9 cellular contexts compared by ENCODE assay signal in the genomic region with DNA sequence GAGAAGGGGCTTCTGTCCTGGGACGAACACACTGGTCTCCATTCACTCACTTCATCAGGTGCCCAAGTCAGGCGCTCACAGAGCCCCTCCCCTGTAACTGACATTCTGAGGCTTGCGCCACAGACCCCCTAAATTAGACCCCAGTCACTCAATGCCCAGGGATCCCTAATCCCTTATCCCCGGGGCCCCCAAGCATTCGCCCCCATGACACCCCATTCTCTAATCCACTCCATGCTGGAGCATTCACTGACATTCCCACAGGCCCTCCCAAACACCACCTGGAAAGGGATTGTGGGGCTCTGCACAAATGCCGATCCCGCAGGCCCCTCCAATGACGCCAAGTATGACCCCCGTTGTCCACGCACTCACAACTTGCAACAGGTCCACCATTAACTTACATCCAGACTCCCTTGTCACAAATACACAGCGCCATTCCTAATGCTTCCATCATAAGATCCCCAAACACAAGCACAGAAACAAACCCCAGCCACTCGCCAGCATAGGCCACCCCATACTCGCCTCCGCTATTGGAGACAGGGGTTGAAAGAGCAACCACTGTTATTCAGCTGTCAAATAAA. TPM values are rescaled to one million over a fixed set of nuclear protein-coding genes. Genes with fewer than 3 reads are reported as not detected.
DNase-seq lines count a peak whose midpoint lies in the region; ATAC-seq and TF ChIP-seq lines count a peak whose summit lies in the region.
"Had no signal": no experiment of that assay in that cellular context is flagged by ENCODE, and none has a peak within 500 bp of the region (broad histone marks: within the 10 kb centered on the region; RNA-seq: fewer than 3 reads in every experiment).

No MANE protein-coding gene starts in this region.

- H3K36me3 Mint-ChIP-seq in activated CD4-positive, alpha-beta memory T cell treated with anti-CD3 and anti-CD28 coated beads for 36 hours = peaks cover 25% of the 10 kb centered on the region
- H3K36me3 Mint-ChIP-seq in stimulated activated naive B cell treated with anti-CD40 and anti-IgM and Interleukin-4, amounts not matched to agents 10 μg/mL and 1 μg/mL and 100 μg/mL, for 72 hours = peaks cover 14 to 27% of the 10 kb centered on the region in 2 donors

- H3K4me1 Mint-ChIP-seq in activated CD4-positive, alpha-beta memory T cell treated with anti-CD3 and anti-CD28 coated beads for 36 hours (ENCODE audit: low read depth) = peaks cover 30% of the 10 kb centered on the region
- peaks cover 21 to 27% of the 10 kb centered on the region in 2 donors for H3K4me1 Mint-ChIP-seq in stimulated activated naive B cell treated with anti-CD40 and anti-IgM and Interleukin-4, amounts not matched to agents 10 μg/mL and 1 μg/mL and 100 μg/mL, for 72 hours

- H3K27me3 ChIP-seq in hepatocyte (no peaks in the 10 kb centered on the region), H7 (ENCODE audit: control insufficient read depth, insufficient read depth, low read length) (no peaks in the 10 kb centered on the region)

- peak overlapping the region; percentile 88 for H3K4me3 Mint-ChIP-seq in activated CD4-positive, alpha-beta memory T cell treated with anti-CD3 and anti-CD28 coated beads for 36 hours
- H3K4me3 Mint-ChIP-seq in stimulated activated naive B cell treated with anti-CD40 and anti-IgM and Interleukin-4, amounts not matched to agents 10 μg/mL and 1 μg/mL and 100 μg/mL, for 72 hours = peak overlapping the region; percentile 88 to 92

- peak overlapping the region; percentile 96 for H2AFZ ChIP-seq in hepatocyte

- intact Hi-C loops in activated CD4-positive, alpha-beta memory T cell treated with anti-CD3 and anti-CD28 coated beads for 36 hours (cut with micrococcal nuclease) = loop anchor here (1.0 kb wide), 1 partner anchor 46 kb away; no protein-coding TSS in a partner anchor

- no peaks in the 10 kb centered on the region for H4K20me1 ChIP-seq in hepatocyte (ENCODE audit: insufficient read depth, poor library complexity, severe bottlenecking)

- peak; percentile 37 for DNase-seq in NCI-H748 (lab: John Stamatoyannopoulos, UW; ENCODE audit: unreplicated experiment)
- no peak for DNase-seq in NCI-H748 treated with DMSO at 0.1 percent for 48 hours (lab: John Stamatoyannopoulos, UW)
- no peak for DNase-seq in activated CD4-positive, alpha-beta memory T cell treated with anti-CD3 and anti-CD28 coated beads for 36 hours
- no peak for DNase-seq in hepatocyte (ENCODE audit: low spot score)
- DNase-seq in stimulated activated naive B cell treated with anti-CD40 and anti-IgM and Interleukin-4, amounts not matched to agents 10 μg/mL and 1 μg/mL and 100 μg/mL, for 72 hours = no peak
- DNase-seq in H7 = no peak
- no peak for DNase-seq in NCI-H226
- no peak for DNase-seq in cerebellar nuclear complex (lab: John Stamatoyannopoulos, UW)
- DNase-seq: NCI-H2107 had no signal

- no peaks in the 10 kb centered on the region for H3K9me2 ChIP-seq in hepatocyte (replicated peaks; ENCODE audit: insufficient read depth)

- H3K27ac Mint-ChIP-seq in activated CD4-positive, alpha-beta memory T cell treated with anti-CD3 and anti-CD28 coated beads for 36 hours = peak overlapping the region; percentile 81
- peak overlapping the region; percentile 2 for H3K27ac Mint-ChIP-seq in stimulated activated naive B cell treated with anti-CD40 and anti-IgM and Interleukin-4, amounts not matched to agents 10 μg/mL and 1 μg/mL and 100 μg/mL, for 72 hours

- peaks cover 21% of the 10 kb centered on the region for H3K9me3 Mint-ChIP-seq in activated CD4-positive, alpha-beta memory T cell treated with anti-CD3 and anti-CD28 coated beads for 36 hours
- H3K9me3 Mint-ChIP-seq in stimulated activated naive B cell treated with anti-CD40 and anti-IgM and Interleukin-4, amounts not matched to agents 10 μg/mL and 1 μg/mL and 100 μg/mL, for 72 hours = peaks cover 8 to 9% of the 10 kb centered on the region in 2 donors

- TF ChIP-seq CTCF in hepatocyte (IDR thresholded peaks at IDR 0.05; ENCODE audit: poor library complexity) = no peak

- POLR2A ChIA-PET in activated CD4-positive, alpha-beta memory T cell treated with anti-CD3 and anti-CD28 coated beads for 36 hours (lab: Charles Lee) = no interaction called here

- H3K4me1 ChIP-seq in hepatocyte (ENCODE audit: insufficient read depth) = peaks cover 8% of the 10 kb centered on the region

- no peak for ATAC-seq in stimulated activated naive B cell treated with anti-CD40 and anti-IgM and Interleukin-4, amounts not matched to agents 10 μg/mL and 1 μg/mL and 100 μg/mL, for 72 hours (replicated peaks)

- H3K4me3 ChIP-seq in hepatocyte (peak overlapping the region; percentile 97), H7 (ENCODE audit: insufficient read depth, low read depth, low read length) (no peak overlapping the region)

- H3K27ac ChIP-seq in hepatocyte = peak overlapping the region; percentile 99

- no peaks in the 10 kb centered on the region for H3K27me3 Mint-ChIP-seq in activated CD4-positive, alpha-beta memory T cell treated with anti-CD3 and anti-CD28 coated beads for 36 hours
- H3K27me3 Mint-ChIP-seq in stimulated activated naive B cell treated with anti-CD40 and anti-IgM and Interleukin-4, amounts not matched to agents 10 μg/mL and 1 μg/mL and 100 μg/mL, for 72 hours = no peaks in the 10 kb centered on the region

- H3K36me3 ChIP-seq in hepatocyte (replicated peaks; ENCODE audit: insufficient read depth, low read depth) (no peaks in the 10 kb centered on the region), H7 (replicated peaks; ENCODE audit: control insufficient read depth, insufficient read depth, low read length) (no peaks in the 10 kb centered on the region; the same call in 1 of the 2 replicates)

- H3K79me2 ChIP-seq in hepatocyte = peaks cover 55% of the 10 kb centered on the region

- H3K9me3 ChIP-seq in hepatocyte (ENCODE audit: low read depth) = peaks cover 22% of the 10 kb centered on the region

- WGBS in hepatocyte (ENCODE audit: low lambda C conversion rate, missing lambda C conversion rate) = 99% methylated on average over 11 of the region's 14 CpGs

- CTCF ChIA-PET in activated CD4-positive, alpha-beta memory T cell treated with anti-CD3 and anti-CD28 coated beads for 36 hours (lab: Charles Lee) = no interaction called here

- peak overlapping the region; percentile 95 for H3K4me2 ChIP-seq in hepatocyte

RNA-seq across cellular contexts. Expression of a gene that starts 1.5 kb away (rescaled TPM):
- total RNA-seq in activated CD4-positive, alpha-beta memory T cell treated with anti-CD3 and anti-CD28 coated beads for 36 hours = 1 to 10 TPM; 4.6 to 5.3 TPM
- 10.5 and 10.9 TPM in 2 replicates for total RNA-seq in hepatocyte
- 2.8 and 3.5 TPM in 2 replicates for polyA plus RNA-seq in hepatocyte
- 5.5 and 11.0 TPM in 2 replicates for total RNA-seq in H7 (2014; rRNA removed; shearing (Covaris generic))

RNA-seq across cellular contexts. Expression of a gene that starts 31.6 kb away (rescaled TPM):
- 10 to 100 TPM; 10.2 to 10.8 TPM for total RNA-seq in activated CD4-positive, alpha-beta memory T cell treated with anti-CD3 and anti-CD28 coated beads for 36 hours
- total RNA-seq in hepatocyte = 11.9 and 15.2 TPM in 2 replicates
- polyA plus RNA-seq in hepatocyte = 3.8 and 5.3 TPM in 2 replicates
- 6.3 and 10.1 TPM in 2 replicates for total RNA-seq in H7 (2014; rRNA removed; shearing (Covaris generic))
